ENCODE assay signal across 9 cellular contexts in the genomic region with DNA sequence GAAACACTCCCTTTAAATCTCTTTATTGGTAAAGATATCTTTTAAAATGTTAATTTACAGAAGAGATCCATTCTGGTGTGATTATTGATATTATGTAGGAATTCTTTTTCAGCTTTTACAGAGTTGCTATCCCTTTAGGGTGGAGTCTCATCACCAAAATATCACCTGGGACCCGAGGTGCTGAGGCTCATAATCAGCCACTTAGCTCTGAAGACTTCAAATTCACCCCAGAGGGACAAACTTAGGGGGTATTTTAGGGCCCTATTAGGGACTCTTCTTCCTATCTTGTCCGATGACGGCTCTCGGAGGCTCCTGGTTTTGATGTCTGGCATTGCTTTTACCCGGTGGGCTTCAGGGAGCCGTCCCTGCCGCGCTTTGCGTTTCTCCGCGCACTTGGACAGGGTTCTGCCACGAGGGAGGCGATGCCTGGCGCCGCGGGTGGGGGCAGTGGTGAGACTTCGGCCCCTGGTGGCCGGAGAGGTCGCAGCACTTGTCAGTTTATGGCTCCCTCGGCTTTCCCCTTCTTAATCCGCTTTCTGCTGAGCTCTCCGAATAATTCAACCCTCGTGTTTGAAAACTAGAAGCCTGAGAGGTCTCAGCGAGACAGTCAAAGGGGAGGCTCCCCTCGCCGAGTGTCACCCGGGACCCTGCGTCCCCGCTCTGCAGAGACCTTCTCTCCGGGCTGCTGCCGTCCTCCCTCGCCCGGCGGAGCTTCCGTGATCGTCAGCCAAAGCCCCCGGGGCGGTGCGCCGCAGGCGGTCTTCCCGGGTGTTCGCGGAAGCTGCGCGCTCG. TPM values are rescaled to one million over a fixed set of nuclear protein-coding genes. Genes with fewer than 3 reads are reported as not detected.
DNase-seq lines count a peak whose midpoint lies in the region; ATAC-seq and TF ChIP-seq lines count a peak whose summit lies in the region.
"Had no signal": no experiment of that assay in that cellular context is flagged by ENCODE, and none has a peak within 500 bp of the region (broad histone marks: within the 10 kb centered on the region; RNA-seq: fewer than 3 reads in every experiment).

No MANE protein-coding gene starts in this region.

- TF ChIP-seq POLR2A in esophagus muscularis mucosa (IDR thresholded peaks at IDR 0.05; ENCODE audit: low read depth): no peak

- peak overlapping the region; percentile 64 for H3K4me3 ChIP-seq in AG09309 (ENCODE audit: control insufficient read depth, low read depth, low read length)
- H3K4me3 ChIP-seq in esophagus muscularis mucosa: peak overlapping the region; percentile 62 to 75 (median 66)
- H3K4me3 ChIP-seq: SJSA1 had no signal

- no peak for TF ChIP-seq EP300 in esophagus muscularis mucosa (IDR thresholded peaks at IDR 0.05)

- H3K4me1 ChIP-seq in esophagus muscularis mucosa: peaks cover 4 to 17% (median 10%) of the 10 kb centered on the region in 4 donors

- DNase-seq in AG09309 (ENCODE audit: low read depth) (no peak), NOMO-1 treated with DMSO at 0.1 percent for 48 hours (lab: John Stamatoyannopoulos, UW; ENCODE audit: unreplicated experiment) (peak; percentile 82), activated T-cell treated with anti-CD3 and anti-CD28 coated beads for 48 hours (ENCODE audit: low read depth) (peak; percentile 74), esophagus muscularis mucosa (ENCODE audit: extremely low spot score) (no peak), myocyte (ENCODE audit: low read depth) (peak; percentile 86)
- DNase-seq in stimulated activated CD8-positive, alpha-beta memory T cell treated with anti-CD3 and anti-CD28 coated beads, Interleukin-7, amount 100 ng/mL, for 24 hours (ENCODE audit: low read depth): peak; percentile 47

- no peaks in the 10 kb centered on the region for H3K36me3 ChIP-seq in esophagus muscularis mucosa

- TF ChIP-seq CTCF in AG09309 (IDR thresholded peaks at IDR 0.05; ENCODE audit: control insufficient read depth, insufficient read depth, low read depth, low read length, missing control alignments) (peak; percentile 97), esophagus muscularis mucosa (IDR thresholded peaks at IDR 0.05) (peak; percentile 76 to 86 (median 77))

- intact Hi-C loops in esophagus muscularis mucosa (cut with DNase I): no loop called here

- no peaks in the 10 kb centered on the region for H3K27me3 ChIP-seq in esophagus muscularis mucosa
- H3K27me3 ChIP-seq: SJSA1 had no signal

- H3K9me3 ChIP-seq in esophagus muscularis mucosa: no peaks in the 10 kb centered on the region
- H3K9me3 ChIP-seq: SJSA1 had no signal

- peak overlapping the region; percentile 69 to 82 (median 74) for H3K27ac ChIP-seq in esophagus muscularis mucosa (replicated peaks in 1 of 4)

- peak; percentile 95 for ATAC-seq in GM18858 (IDR thresholded peaks at IDR 0.05; ENCODE audit: unreplicated experiment)
- ATAC-seq in HG03045 (IDR thresholded peaks at IDR 0.05; ENCODE audit: unreplicated experiment): peak; percentile 99

- WGBS in esophagus muscularis mucosa: 1% methylated on average over 32 of the region's 47 CpGs

RNA-seq across cellular contexts. Expression of gene RBM20, which starts 27.8 kb away (rescaled TPM):
- total RNA-seq in esophagus muscularis mucosa (1 to 10 TPM; 5.3 to 7.7 (median 5.8) TPM), myocyte (2.6 and 3.0 TPM in 2 replicates)
- 2.0 TPM for polyA plus RNA-seq in myocyte (2012)

Comparison
In these comparisons a context has a peak if more than half of its experiments do, and no peak if none do; other contexts are left out.
1. DNase-seq: peak in NOMO-1 treated with DMSO at 0.1 percent for 48 hours (single experiment), activated T-cell treated with anti-CD3 and anti-CD28 coated beads for 48 hours (single experiment), myocyte (single experiment) and stimulated activated CD8-positive, alpha-beta memory T cell treated with anti-CD3 and anti-CD28 coated beads, Interleukin-7, amount 100 ng/mL, for 24 hours (single experiment); none in AG09309 (single experiment) and esophagus muscularis mucosa (single experiment).